Comparison of ENCODE assay signal across 12 cellular contexts in genomic region chr2:85446296-85447221, GRCh38. TPM values are rescaled to one million over a fixed set of nuclear protein-coding genes. Genes with fewer than 3 reads are reported as not detected.
DNase-seq lines count a peak whose midpoint lies in the region; ATAC-seq and TF ChIP-seq lines count a peak whose summit lies in the region.
"Had no signal": no experiment of that assay in that cellular context is flagged by ENCODE, and none has a peak within 500 bp of the region (broad histone marks: within the 10 kb centered on the region; RNA-seq: fewer than 3 reads in every experiment).

No MANE protein-coding gene starts in this region.

- no peaks in the 10 kb centered on the region for H3K36me3 Mint-ChIP-seq in brain
- no peaks in the 10 kb centered on the region for H3K36me3 Mint-ChIP-seq in natural killer cell
- H3K36me3 Mint-ChIP-seq: mesothelial cell of epicardium had no signal

- no peak overlapping the region for H3K4me3 ChIP-seq in right lobe of liver
- H3K4me3 ChIP-seq in thyroid gland (replicated peaks in 1 of 3) = no peak overlapping the region

- H3K4me1 ChIP-seq in right lobe of liver (peaks cover 0 to 23% (median 8%) of the 10 kb centered on the region in 4 donors), thyroid gland (peaks cover 7 to 16% of the 10 kb centered on the region in 2 donors)

- peaks cover 0 to 2% (median 0%) of the 10 kb centered on the region in 5 experiments for H3K9me3 Mint-ChIP-seq in brain
- no peaks in the 10 kb centered on the region for H3K9me3 Mint-ChIP-seq in natural killer cell
- H3K9me3 Mint-ChIP-seq: activated CD4-positive, alpha-beta T cell treated with anti-CD3 and anti-CD28 coated beads, Interleukin-2, amount 10 ng/mL, durations not matched to agents 7 days and 5 days; mesothelial cell of epicardium had no signal

- 66% methylated on average over 8 of the region's 14 CpGs for whole genome bisulfite sequencing in right lobe of liver (ENCODE audit: insufficient coverage, low coverage, low lambda C conversion rate, missing lambda C conversion rate)
- WGBS in thyroid gland, 2 donors = 69 to 82% methylated on average over 10 to 14 of the region's 14 CpGs

- TF ChIP-seq CTCF in brain (conservative IDR thresholded peaks at IDR 0.05) = no peak
- no peak for TF ChIP-seq CTCF in right lobe of liver (IDR thresholded peaks at IDR 0.05)
- TF ChIP-seq CTCF in thyroid gland (IDR thresholded peaks at IDR 0.05) = no peak
- no peak for TF ChIP-seq CTCF in natural killer cell (IDR thresholded peaks at IDR 0.05)

- TF ChIP-seq POLR2A in right lobe of liver (IDR thresholded peaks at IDR 0.05) = no peak
- no peak for TF ChIP-seq POLR2A in thyroid gland (IDR thresholded peaks at IDR 0.05)

- H3K27ac Mint-ChIP-seq in brain (peak overlapping the region; percentile 33 to 92 (median 81)), natural killer cell (no peak overlapping the region)
- H3K27ac Mint-ChIP-seq: activated CD4-positive, alpha-beta T cell treated with anti-CD3 and anti-CD28 coated beads, Interleukin-2, amount 10 ng/mL, durations not matched to agents 7 days and 5 days; mesothelial cell of epicardium had no signal

- DNase-seq in NCI-H1694 (lab: John Stamatoyannopoulos, UW) (peak; percentile 50), right lobe of liver (no peak), thyroid gland (no peak), left colon (no peak), kidney glomerular epithelial cell (lab: John Stamatoyannopoulos, UW) (no peak), natural killer cell (no peak)
- DNase-seq: activated CD4-positive, alpha-beta T cell treated with anti-CD3 and anti-CD28 coated beads, Interleukin-2, amount 10 ng/mL, durations not matched to agents 7 days and 5 days; NCI-H146; stimulated activated naive CD4-positive, alpha-beta T cell had no signal

- no peak overlapping the region for H3K4me3 Mint-ChIP-seq in brain
- no peak overlapping the region for H3K4me3 Mint-ChIP-seq in natural killer cell
- H3K4me3 Mint-ChIP-seq: activated CD4-positive, alpha-beta T cell treated with anti-CD3 and anti-CD28 coated beads, Interleukin-2, amount 10 ng/mL, durations not matched to agents 7 days and 5 days; mesothelial cell of epicardium had no signal

- H3K27me3 ChIP-seq in right lobe of liver (no peaks in the 10 kb centered on the region), thyroid gland (no peaks in the 10 kb centered on the region)

- H3K36me3 ChIP-seq in right lobe of liver = no peaks in the 10 kb centered on the region
- H3K36me3 ChIP-seq in thyroid gland = no peaks in the 10 kb centered on the region

- H3K4me1 Mint-ChIP-seq in brain (peaks cover 28% of the 10 kb centered on the region), natural killer cell (no peaks in the 10 kb centered on the region)

- intact Hi-C loops in right lobe of liver (cut with DNase I) = no loop called here
- intact Hi-C loops in thyroid gland (cut with DNase I) = no loop called here
- intact Hi-C loops in left colon (cut with DNase I, micrococcal nuclease) = no loop called here
- intact Hi-C loops in natural killer cell (cut with micrococcal nuclease) = no loop called here

- no peaks in the 10 kb centered on the region for H3K9me3 ChIP-seq in right lobe of liver
- H3K9me3 ChIP-seq in thyroid gland = no peaks in the 10 kb centered on the region

- H3K27ac ChIP-seq in right lobe of liver (peak overlapping the region; percentile 18 to 67 (median 65)), thyroid gland (peak overlapping the region; percentile 65 to 72 (median 70))

- ATAC-seq in right lobe of liver (no peak), left colon (no peak), natural killer cell (no peak)

- H3K27me3 Mint-ChIP-seq in brain = no peaks in the 10 kb centered on the region
- H3K27me3 Mint-ChIP-seq in natural killer cell (ENCODE audit: low read depth in 2 of 2) = no peaks in the 10 kb centered on the region
- H3K27me3 Mint-ChIP-seq: activated CD4-positive, alpha-beta T cell treated with anti-CD3 and anti-CD28 coated beads, Interleukin-2, amount 10 ng/mL, durations not matched to agents 7 days and 5 days had no signal

RNA-seq across cellular contexts. Expression of gene SH2D6, which starts 28.0 kb away (rescaled TPM):
- 1.8 TPM for polyA plus RNA-seq in brain (ENCODE audit: insufficient read depth, low read depth, low replicate concordance)
- total RNA-seq in right lobe of liver (1 to 10 TPM in 3 of 6 experiments, under 1 TPM in 1, not detected in 2; 0.40 to 3.7 (median 2.3) TPM), thyroid gland (1 to 10 TPM; 1.6 to 9.0 (median 4.1) TPM), left colon (1 to 10 TPM; 4.7 to 6.3 TPM), natural killer cell (under 1 TPM in 2 of 3 donors, not detected in 1; 0.21 to 0.57 TPM)
- total RNA-seq: G401 had no signal

RNA-seq across cellular contexts. Expression of gene CAPG, which starts 36.4 kb away (rescaled TPM):
- 92.2 TPM for polyA plus RNA-seq in brain (ENCODE audit: insufficient read depth, low read depth, low replicate concordance)
- 10 to 100 TPM in 3 of 6 experiments, 1 to 10 TPM in 3; 3.3 to 17.4 (median 9.9) TPM for total RNA-seq in right lobe of liver
- 100 to 1,000 TPM; 155 to 257 (median 225) TPM for total RNA-seq in thyroid gland
- total RNA-seq in left colon = 10 to 100 TPM; 97.7 to 98.2 TPM
- 10 to 100 TPM; 10.6 to 50.3 (median 19.3) TPM for total RNA-seq in natural killer cell

Comparison
In these comparisons a context has a peak if more than half of its experiments do, and no peak if none do; other contexts are left out.
1. H3K27ac Mint-ChIP-seq: peak in brain (5 of 5); none in natural killer cell (0 of 2).